ENCODE assay signal across 9 cellular contexts in genomic region chr17:67374329-67375053, GRCh38. TPM values are rescaled to one million over a fixed set of nuclear protein-coding genes. Genes with fewer than 3 reads are reported as not detected.
DNase-seq lines count a peak whose midpoint lies in the region; ATAC-seq and TF ChIP-seq lines count a peak whose summit lies in the region.
"Had no signal": no experiment of that assay in that cellular context is flagged by ENCODE, and none has a peak within 500 bp of the region (broad histone marks: within the 10 kb centered on the region; RNA-seq: fewer than 3 reads in every experiment).

No MANE protein-coding gene starts in this region.

- no peak overlapping the region for H4K8ac ChIP-seq in H9 (replicated peaks; ENCODE audit: insufficient read length, low read depth, low read length)

- intact Hi-C loops in adrenal gland (cut with DNase I) (loop anchor here (5.0 kb wide), 3 partner anchors 103 to 313 kb away; no protein-coding TSS in a partner anchor), left ventricle myocardium superior (cut with micrococcal nuclease) (loop anchor here (5.0 to 10.0 kb wide), 3 partner anchors 132 to 318 kb away; no protein-coding TSS in a partner anchor), sciatic nerve (cut with DNase I) (loop anchor here (5.0 kb wide), 1 partner anchor 313 kb away; no protein-coding TSS in a partner anchor)

- DNase-seq in COR-L47 (lab: John Stamatoyannopoulos, UW) (peak; percentile 82), H9 (peak; percentile 93), NCI-H2081 (lab: John Stamatoyannopoulos, UW) (peak; percentile 85 to 89), adrenal gland (peak; percentile 85 to 94 (median 90)), left ventricle myocardium superior (peak; percentile 94), sciatic nerve (ENCODE audit: low spot score) (peak; percentile 91)
- peak; percentile 78 for DNase-seq in T-helper 2 cell treated with Interferon-gamma antibody and Interleukin-4, amounts not matched to agents 5 μg/mL and 100 μg/mL, for 36 hours (ENCODE audit: low spot score)

- no peak overlapping the region for H2BK5ac ChIP-seq in H9 (ENCODE audit: insufficient read length, low read length)

- no peak overlapping the region for H2AK5ac ChIP-seq in H9 (ENCODE audit: insufficient read length, low read length)

- no peaks in the 10 kb centered on the region for H3K79me1 ChIP-seq in H9 (ENCODE audit: insufficient read depth, low read depth, low read length, poor library complexity, severe bottlenecking)

- H2BK20ac ChIP-seq in H9 (ENCODE audit: low read depth, low read length, poor library complexity, severe bottlenecking), result no peak overlapping the region

- H3K23me2 ChIP-seq in H9 (ENCODE audit: insufficient read length, low read depth, low read length, poor library complexity, severe bottlenecking), result peaks cover 11% of the 10 kb centered on the region

- H2BK120ac ChIP-seq in H9 (ENCODE audit: low read depth, low read length, poor library complexity, severe bottlenecking), result no peak overlapping the region

- H3K36me3 Mint-ChIP-seq in H9 (ENCODE audit: insufficient read depth in 1 of 3, low read depth in 3 of 3), result peaks cover 5 to 7% (median 6%) of the 10 kb centered on the region in 3 experiments
- peaks cover 6% of the 10 kb centered on the region for H3K36me3 Mint-ChIP-seq in T-helper 2 cell treated with Interferon-gamma antibody and Interleukin-4, amounts not matched to agents 5 μg/mL and 100 μg/mL, for 36 hours (ENCODE audit: low read depth)

- H2AFZ ChIP-seq in H9 (ENCODE audit: low read length), result no peak overlapping the region

- H2BK15ac ChIP-seq in H9 (ENCODE audit: low read depth, low read length), result no peak overlapping the region

- H3T11ph ChIP-seq in H9 (ENCODE audit: low read length), result no peak overlapping the region

- H3K4me3 ChIP-seq in adrenal gland, result no peak overlapping the region
- H3K4me3 ChIP-seq: SK-N-MC had no signal

- H3K56ac ChIP-seq in H9 (ENCODE audit: insufficient read length, low read depth, low read length), result no peak overlapping the region

- no peaks in the 10 kb centered on the region for H4K20me1 ChIP-seq in H9 (ENCODE audit: control insufficient read depth, insufficient read depth, insufficient read length)

- H3K27ac Mint-ChIP-seq in H9, result peak overlapping the region in 1 of 3 experiments; percentile 65; a peak in 1 of 7 replicates
- H3K27ac Mint-ChIP-seq in T-helper 2 cell treated with Interferon-gamma antibody and Interleukin-4, amounts not matched to agents 5 μg/mL and 100 μg/mL, for 36 hours, result no peak overlapping the region

- peaks cover 4 to 6% of the 10 kb centered on the region in 2 experiments for H3K9me3 Mint-ChIP-seq in H9
- no peaks in the 10 kb centered on the region for H3K9me3 Mint-ChIP-seq in T-helper 2 cell treated with Interferon-gamma antibody and Interleukin-4, amounts not matched to agents 5 μg/mL and 100 μg/mL, for 36 hours

- peak overlapping the region; percentile 44 to 72; a peak in 3 of 5 replicates for H3K4me3 Mint-ChIP-seq in H9
- H3K4me3 Mint-ChIP-seq in T-helper 2 cell treated with Interferon-gamma antibody and Interleukin-4, amounts not matched to agents 5 μg/mL and 100 μg/mL, for 36 hours, result peak overlapping the region; percentile 55

- H3K4me1 Mint-ChIP-seq in H9, result peaks cover 27 to 31% of the 10 kb centered on the region in 2 experiments
- H3K4me1 Mint-ChIP-seq in T-helper 2 cell treated with Interferon-gamma antibody and Interleukin-4, amounts not matched to agents 5 μg/mL and 100 μg/mL, for 36 hours (ENCODE audit: low read depth), result peaks cover 23% of the 10 kb centered on the region

- WGBS in H9 (ENCODE audit: extremely low coverage, insufficient read length, low lambda C conversion rate), result no CpG with 5 or more reads among the region's 12 CpGs
- 14 to 16% (median 15%) methylated on average over 10 to 12 of the region's 12 CpGs for WGBS in adrenal gland, 4 donors

- H2BK12ac ChIP-seq in H9 (ENCODE audit: insufficient read length, low read depth, low read length), result no peak overlapping the region

- no peak overlapping the region for H3K18ac ChIP-seq in H9 (ENCODE audit: insufficient read length, low read depth, low read length)

- H3K9ac ChIP-seq in H9 (ENCODE audit: extremely low read depth, insufficient read length, low read length), result no peak overlapping the region

- H3K14ac ChIP-seq in H9 (ENCODE audit: insufficient read depth, low read length), result no peak overlapping the region

- no peak overlapping the region for H3K4ac ChIP-seq in H9 (ENCODE audit: low read depth, low read length)

- TF ChIP-seq CTCF in H9 (conservative IDR thresholded peaks at IDR 0.05) (peak; percentile 94), adrenal gland (IDR thresholded peaks at IDR 0.05) (peak; percentile 79 to 88 (median 84))

- H3K27me3 ChIP-seq in H9 (ENCODE audit: insufficient read depth, low read length) (no peaks in the 10 kb centered on the region), adrenal gland (no peaks in the 10 kb centered on the region)

- no peaks in the 10 kb centered on the region for H3K9me3 ChIP-seq in H9 (ENCODE audit: control insufficient read depth, low read depth, low read length)
- H3K9me3 ChIP-seq in adrenal gland (replicated peaks in 1 of 3), result no peaks in the 10 kb centered on the region

- H3K4me2 ChIP-seq in H9 (ENCODE audit: insufficient read depth, insufficient read length, low read length), result no peak overlapping the region

- no peak for TF ChIP-seq POLR2A in adrenal gland (IDR thresholded peaks at IDR 0.05)

- no peak overlapping the region for H3K23ac ChIP-seq in H9 (ENCODE audit: insufficient read length, low read depth, low read length)

- ATAC-seq in left ventricle myocardium superior, result peak; percentile 49
- ATAC-seq in sciatic nerve, result peak; percentile 63
- no peak for ATAC-seq in HG03139 (IDR thresholded peaks at IDR 0.05; ENCODE audit: unreplicated experiment)

- peaks cover 3% of the 10 kb centered on the region; the same call in 1 of the 2 replicates for H3K79me2 ChIP-seq in H9 (ENCODE audit: insufficient read depth, low read length)

- H3K36me3 ChIP-seq in adrenal gland (replicated peaks in 1 of 2), result no peaks in the 10 kb centered on the region

- no peak overlapping the region for H4K91ac ChIP-seq in H9 (ENCODE audit: insufficient read length, low read depth, low read length)

- H4K5ac ChIP-seq in H9 (ENCODE audit: insufficient read length, low read depth, low read length), result no peak overlapping the region

- no peaks in the 10 kb centered on the region for H3K27me3 Mint-ChIP-seq in H9 (ENCODE audit: low read depth)
- peaks cover 39% of the 10 kb centered on the region for H3K27me3 Mint-ChIP-seq in T-helper 2 cell treated with Interferon-gamma antibody and Interleukin-4, amounts not matched to agents 5 μg/mL and 100 μg/mL, for 36 hours (ENCODE audit: low read depth)

- H3K27ac ChIP-seq in H9 (ENCODE audit: insufficient read length, low read depth, low read length) (no peak overlapping the region), adrenal gland (no peak overlapping the region)
- H3K27ac ChIP-seq: SK-N-MC had no signal

- H3K4me1 ChIP-seq in H9 (ENCODE audit: insufficient read depth, low read length) (peaks cover 2% of the 10 kb centered on the region; the same call in 1 of the 2 replicates), adrenal gland (replicated peaks in 1 of 2) (peaks cover 0 to 19% of the 10 kb centered on the region in 2 donors)

RNA-seq across cellular contexts. Expression of gene PITPNC1, which starts 2.6 kb away (rescaled TPM):
- total RNA-seq in H9 (2021) (37.5 and 39.1 TPM in 2 replicates), adrenal gland (10 to 100 TPM in 5 of 8 donors, 1 to 10 TPM in 3; 4.9 to 33.0 (median 15.7) TPM), left ventricle myocardium superior (11.0 TPM), sciatic nerve (27.9 TPM)
- 10 to 100 TPM in 1 of 3 donors, 1 to 10 TPM in 2; 6.8 to 15.4 (median 8.5) TPM for polyA plus RNA-seq in adrenal gland

RNA-seq across cellular contexts. Expression of gene PSMD12, which starts 8.1 kb away (rescaled TPM):
- total RNA-seq in H9 (2021), result 90.5 and 92.9 TPM in 2 replicates
- total RNA-seq in adrenal gland, result 10 to 100 TPM; 19.7 to 88.8 (median 36.0) TPM
- 100 to 1,000 TPM in 1 of 3 donors, 10 to 100 TPM in 2; 31.0 to 163 (median 35.7) TPM for polyA plus RNA-seq in adrenal gland
- 47.0 TPM for total RNA-seq in left ventricle myocardium superior
- 40.6 TPM for total RNA-seq in sciatic nerve
